In the genomic region with DNA sequence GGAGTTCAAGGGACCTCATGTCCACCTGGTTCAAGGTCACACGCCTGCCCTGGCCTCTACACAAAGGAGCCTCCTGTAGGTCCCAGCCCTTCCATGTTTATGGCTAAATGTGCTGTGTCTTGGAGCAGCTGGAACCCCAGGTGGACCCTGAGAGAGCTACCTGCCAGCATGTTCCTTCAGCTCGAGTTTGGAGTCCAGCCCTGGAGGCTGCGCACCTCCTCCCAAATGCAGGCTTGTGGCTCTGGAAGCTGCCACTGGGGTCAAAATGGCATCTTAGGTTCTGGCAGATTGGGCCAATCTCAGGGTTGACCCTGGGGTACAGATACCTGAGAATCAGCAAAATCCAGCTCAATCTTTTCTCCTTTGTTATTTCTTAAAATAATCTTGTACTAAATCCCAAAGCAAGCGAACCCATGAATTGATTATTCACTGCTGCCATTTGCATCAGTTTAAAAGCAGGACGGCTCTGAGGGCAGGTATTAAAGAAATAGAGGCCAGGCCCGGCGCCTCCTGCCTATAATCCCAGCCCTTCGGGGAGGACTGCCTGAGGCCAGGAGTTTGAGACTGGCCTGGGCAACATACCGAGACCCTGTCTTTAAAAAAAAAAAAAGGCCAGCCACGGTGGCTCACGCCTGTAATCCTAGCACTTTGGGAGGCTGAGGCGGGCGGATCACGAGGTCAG, we compare ENCODE assay signal across 2 cellular contexts.
TF ChIP-seq lines count a peak whose summit lies in the region.

No MANE protein-coding gene starts in this region.

TF ChIP-seq in GM12891, 5 proteins besides CTCF, POLR2A, EP300 and RAD21 (continued from another document):
- no peak for TF ChIP-seq PAX5 (IDR thresholded peaks at IDR 0.05; ENCODE audit: insufficient read depth, low read length, severe bottlenecking)
- no peak for TF ChIP-seq POLR2AphosphoS5 (IDR thresholded peaks at IDR 0.05; ENCODE audit: low read depth, low read length)
- TF ChIP-seq TAF1 (IDR thresholded peaks at IDR 0.05; ENCODE audit: low read depth, low read length): no peak

TF ChIP-seq in HEK293T, 16 proteins besides CTCF, POLR2A, EP300 and RAD21 (continued from another document):
- TF ChIP-seq SUZ12 (IDR thresholded peaks at IDR 0.05): no peak
TF ChIP-seq in HEK293T: peak in this region for 0.
